In the genomic region with DNA sequence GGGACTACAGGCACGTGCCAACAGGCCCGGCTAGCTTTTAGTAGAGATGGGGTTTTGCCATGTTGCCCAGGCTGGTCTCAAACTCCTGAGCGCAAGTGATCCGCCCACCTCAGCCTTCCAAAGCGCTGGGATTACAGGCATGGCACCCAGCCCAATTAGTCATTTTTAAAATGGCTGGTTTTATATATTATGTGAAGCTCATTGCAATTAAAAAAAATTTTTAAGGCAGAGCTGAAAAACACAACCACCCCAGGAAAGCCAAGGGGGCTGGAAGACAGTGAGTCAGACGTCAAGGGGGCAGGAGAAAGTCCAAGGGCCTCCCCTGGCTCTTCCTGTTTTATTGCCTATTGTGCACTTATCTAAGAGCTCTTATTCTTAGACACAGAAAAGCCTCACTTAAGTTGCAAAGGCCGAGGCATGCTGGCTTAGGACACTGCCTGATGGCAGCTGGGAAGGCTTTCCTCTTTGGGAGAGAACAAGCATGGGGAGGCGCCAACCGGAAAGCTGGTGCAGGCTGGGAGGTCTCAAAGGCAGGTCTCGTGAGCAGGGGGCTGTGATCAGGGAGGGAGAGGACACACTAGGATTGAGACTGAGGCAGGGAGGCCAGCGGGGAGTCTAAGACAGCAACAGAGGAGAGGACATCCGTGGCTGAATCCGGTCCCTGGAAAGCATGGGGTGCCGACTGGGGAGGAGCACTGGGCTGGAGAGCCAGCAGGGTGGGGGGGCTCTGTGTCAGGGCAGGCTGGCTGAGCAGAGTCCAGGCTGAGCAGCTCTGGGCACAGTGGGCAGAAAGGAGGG, we compare ENCODE assay signal across 10 cellular contexts. TPM values are rescaled to one million over a fixed set of nuclear protein-coding genes. Genes with fewer than 3 reads are reported as not detected.
DNase-seq lines count a peak whose midpoint lies in the region; ATAC-seq and TF ChIP-seq lines count a peak whose summit lies in the region.
"Had no signal": no experiment of that assay in that cellular context is flagged by ENCODE, and none has a peak within 500 bp of the region (broad histone marks: within the 10 kb centered on the region; RNA-seq: fewer than 3 reads in every experiment).

No MANE protein-coding gene starts in this region.

- H3K9me3 ChIP-seq in stomach = no peaks in the 10 kb centered on the region

- DNase-seq in HFF-Myc (ENCODE audit: extremely low read depth, low read depth) = peak; percentile 43
- no peak for DNase-seq in activated T-helper 1 cell treated with anti-CD3 and anti-CD28 coated beads, Interleukin-12 subunit alpha, Interleukin-12 subunit beta, Interleukin-2, Interleukin-4 antibody, amounts not matched to agents 30 ng/mL and 10 ng/mL and 1 ng/mL, durations not matched to agents 14 hours and 24 hours and 36 hours (ENCODE audit: low spot score)
- DNase-seq in left cardiac atrium = peak; percentile 51
- no peak for DNase-seq in stomach
- no peak for DNase-seq in KG1 (lab: John Stamatoyannopoulos, UW)
- no peak for DNase-seq in stimulated activated naive CD4-positive, alpha-beta T cell treated with Interleukin-2 at 50 U/mL for 16 hours (lab: John Stamatoyannopoulos, UW)
- DNase-seq in activated CD4-positive, CD25-positive, alpha-beta regulatory T cell (lab: John Stamatoyannopoulos, UW) = no peak
- no peak for DNase-seq in T-helper 9 cell

- no peaks in the 10 kb centered on the region for H3K27me3 ChIP-seq in stomach

- H3K36me3 ChIP-seq in stomach = no peaks in the 10 kb centered on the region

- H3K4me1 Mint-ChIP-seq in activated T-helper 1 cell treated with anti-CD3 and anti-CD28 coated beads, Interleukin-12 subunit alpha, Interleukin-12 subunit beta, Interleukin-2, Interleukin-4 antibody, amounts not matched to agents 30 ng/mL and 10 ng/mL and 1 ng/mL, durations not matched to agents 14 hours and 24 hours and 36 hours (ENCODE audit: low read depth) = peaks cover 72% of the 10 kb centered on the region

- peaks cover 13% of the 10 kb centered on the region for H3K36me3 Mint-ChIP-seq in activated T-helper 1 cell treated with anti-CD3 and anti-CD28 coated beads, Interleukin-12 subunit alpha, Interleukin-12 subunit beta, Interleukin-2, Interleukin-4 antibody, amounts not matched to agents 30 ng/mL and 10 ng/mL and 1 ng/mL, durations not matched to agents 14 hours and 24 hours and 36 hours (ENCODE audit: low read depth)

- peak overlapping the region; percentile 27 for H3K27ac Mint-ChIP-seq in activated T-helper 1 cell treated with anti-CD3 and anti-CD28 coated beads, Interleukin-12 subunit alpha, Interleukin-12 subunit beta, Interleukin-2, Interleukin-4 antibody, amounts not matched to agents 30 ng/mL and 10 ng/mL and 1 ng/mL, durations not matched to agents 14 hours and 24 hours and 36 hours

- H3K4me1 ChIP-seq in stomach = peaks cover 0 to 49% (median 10%) of the 10 kb centered on the region in 4 donors

- H3K4me3 ChIP-seq in HFF-Myc (replicated peaks; ENCODE audit: low read depth, low read length) (no peak overlapping the region), stomach (no peak overlapping the region)

- TF ChIP-seq CTCF in HFF-Myc (IDR thresholded peaks at IDR 0.05; ENCODE audit: low read depth, low read length, missing control alignments) (no peak), stomach (IDR thresholded peaks at IDR 0.05) (no peak)

- H3K27me3 Mint-ChIP-seq in activated T-helper 1 cell treated with anti-CD3 and anti-CD28 coated beads, Interleukin-12 subunit alpha, Interleukin-12 subunit beta, Interleukin-2, Interleukin-4 antibody, amounts not matched to agents 30 ng/mL and 10 ng/mL and 1 ng/mL, durations not matched to agents 14 hours and 24 hours and 36 hours (ENCODE audit: insufficient read depth) = no peaks in the 10 kb centered on the region

- no peak overlapping the region for H3K4me3 Mint-ChIP-seq in activated T-helper 1 cell treated with anti-CD3 and anti-CD28 coated beads, Interleukin-12 subunit alpha, Interleukin-12 subunit beta, Interleukin-2, Interleukin-4 antibody, amounts not matched to agents 30 ng/mL and 10 ng/mL and 1 ng/mL, durations not matched to agents 14 hours and 24 hours and 36 hours

- intact Hi-C loops in activated T-helper 1 cell treated with anti-CD3 and anti-CD28 coated beads, Interleukin-12 subunit alpha, Interleukin-12 subunit beta, Interleukin-2, Interleukin-4 antibody, amounts not matched to agents 30 ng/mL and 10 ng/mL and 1 ng/mL, durations not matched to agents 14 hours and 24 hours and 36 hours (cut with micrococcal nuclease) = no loop called here
- intact Hi-C loops in left cardiac atrium (cut with DNase I) (no loop called here), stomach (cut with DNase I; ENCODE audit: low total_unique reads) (no loop called here)

- peak overlapping the region in 4 of 5 donors; percentile 29 to 69 (median 60) for H3K27ac ChIP-seq in stomach
- H3K27ac ChIP-seq: epithelial cell of prostate had no signal

- no peak for TF ChIP-seq EP300 in stomach (IDR thresholded peaks at IDR 0.05)

- TF ChIP-seq POLR2A in stomach (IDR thresholded peaks at IDR 0.05) = no peak

- H3K9me3 Mint-ChIP-seq in activated T-helper 1 cell treated with anti-CD3 and anti-CD28 coated beads, Interleukin-12 subunit alpha, Interleukin-12 subunit beta, Interleukin-2, Interleukin-4 antibody, amounts not matched to agents 30 ng/mL and 10 ng/mL and 1 ng/mL, durations not matched to agents 14 hours and 24 hours and 36 hours = no peaks in the 10 kb centered on the region

- WGBS in stomach, 5 donors = 37 to 59% (median 52%) methylated on average over 14 of the region's 14 CpGs

- peak; percentile 61 to 65 for ATAC-seq in left cardiac atrium

RNA-seq across cellular contexts. Expression of gene OSM, which starts 11.1 kb away (rescaled TPM):
- 76.7 and 78.3 TPM in 2 replicates for total RNA-seq in activated T-helper 1 cell treated with anti-CD3 and anti-CD28 coated beads, Interleukin-12 subunit alpha, Interleukin-12 subunit beta, Interleukin-2, Interleukin-4 antibody, amounts not matched to agents 30 ng/mL and 10 ng/mL and 1 ng/mL, durations not matched to agents 14 hours and 24 hours and 36 hours
- total RNA-seq in left cardiac atrium (1 to 10 TPM in 1 of 2 donors, under 1 TPM in 1; 0.56 to 1.4 TPM), stomach (1 to 10 TPM in 1 of 5 donors, not detected in 4; 1.3 TPM)
- polyA plus RNA-seq in stomach = 10 to 100 TPM in 1 of 3 donors, 1 to 10 TPM in 1, under 1 TPM in 1; 0.33 to 22.7 (median 1.1) TPM
- total RNA-seq: SK-MEL-5 had no signal

RNA-seq across cellular contexts. Expression of gene CASTOR1, which starts 11.6 kb away (rescaled TPM):
- total RNA-seq in activated T-helper 1 cell treated with anti-CD3 and anti-CD28 coated beads, Interleukin-12 subunit alpha, Interleukin-12 subunit beta, Interleukin-2, Interleukin-4 antibody, amounts not matched to agents 30 ng/mL and 10 ng/mL and 1 ng/mL, durations not matched to agents 14 hours and 24 hours and 36 hours = 5.6 and 8.8 TPM in 2 replicates
- total RNA-seq in left cardiac atrium (1 to 10 TPM; 7.4 to 9.4 TPM), stomach (10 to 100 TPM in 1 of 5 donors, 1 to 10 TPM in 4; 1.2 to 57.8 (median 3.7) TPM)
- polyA plus RNA-seq in stomach = 10 to 100 TPM in 1 of 3 donors, 1 to 10 TPM in 2; 6.6 to 17.0 (median 7.3) TPM

RNA-seq across cellular contexts. Expression of gene LIF, which starts 31.2 kb away (rescaled TPM):
- total RNA-seq in activated T-helper 1 cell treated with anti-CD3 and anti-CD28 coated beads, Interleukin-12 subunit alpha, Interleukin-12 subunit beta, Interleukin-2, Interleukin-4 antibody, amounts not matched to agents 30 ng/mL and 10 ng/mL and 1 ng/mL, durations not matched to agents 14 hours and 24 hours and 36 hours = 450 and 455 TPM in 2 replicates
- total RNA-seq in left cardiac atrium (1 to 10 TPM in 1 of 2 donors, under 1 TPM in 1; 0.94 to 7.0 TPM), stomach (1 to 10 TPM in 3 of 5 donors, not detected in 2; 2.0 to 2.4 (median 2.3) TPM)
- polyA plus RNA-seq in stomach = 1 to 10 TPM in 2 of 3 donors, under 1 TPM in 1; 0.35 to 5.0 (median 1.4) TPM

RNA-seq across cellular contexts. Expression of gene TBC1D10A, which starts 49.0 kb away (rescaled TPM):
- 17.3 and 24.9 TPM in 2 replicates for total RNA-seq in activated T-helper 1 cell treated with anti-CD3 and anti-CD28 coated beads, Interleukin-12 subunit alpha, Interleukin-12 subunit beta, Interleukin-2, Interleukin-4 antibody, amounts not matched to agents 30 ng/mL and 10 ng/mL and 1 ng/mL, durations not matched to agents 14 hours and 24 hours and 36 hours
- total RNA-seq in left cardiac atrium = 10 to 100 TPM; 11.9 to 12.3 TPM
- 10 to 100 TPM in 3 of 5 donors, 1 to 10 TPM in 2; 2.2 to 23.2 (median 16.3) TPM for total RNA-seq in stomach
- 10 to 100 TPM; 14.2 to 24.5 (median 20.3) TPM for polyA plus RNA-seq in stomach

Comparison
In these comparisons a context has a peak if more than half of its experiments do, and no peak if none do; other contexts are left out.
1. DNase-seq: peak in HFF-Myc (single experiment) and left cardiac atrium (single experiment); none in activated T-helper 1 cell treated with anti-CD3 and anti-CD28 coated beads, Interleukin-12 subunit alpha, Interleukin-12 subunit beta, Interleukin-2, Interleukin-4 antibody, amounts not matched to agents 30 ng/mL and 10 ng/mL and 1 ng/mL, durations not matched to agents 14 hours and 24 hours and 36 hours (single experiment), stomach (single experiment), KG1 (single experiment), stimulated activated naive CD4-positive, alpha-beta T cell treated with Interleukin-2 at 50 U/mL for 16 hours (single experiment), activated CD4-positive, CD25-positive, alpha-beta regulatory T cell (0 of 4) and T-helper 9 cell (single experiment).
2. RNA of gene OSM, which starts 11.1 kb away (total RNA-seq): 76.7 to 78.3 TPM in activated T-helper 1 cell treated with anti-CD3 and anti-CD28 coated beads, Interleukin-12 subunit alpha, Interleukin-12 subunit beta, Interleukin-2, Interleukin-4 antibody, amounts not matched to agents 30 ng/mL and 10 ng/mL and 1 ng/mL, durations not matched to agents 14 hours and 24 hours and 36 hours; 0.56 to 1.4 TPM in left cardiac atrium and 1.3 TPM in stomach; every median in the first group is over 10 times any median in the second.
3. RNA of gene LIF, which starts 31.2 kb away (total RNA-seq): 450 to 455 TPM in activated T-helper 1 cell treated with anti-CD3 and anti-CD28 coated beads, Interleukin-12 subunit alpha, Interleukin-12 subunit beta, Interleukin-2, Interleukin-4 antibody, amounts not matched to agents 30 ng/mL and 10 ng/mL and 1 ng/mL, durations not matched to agents 14 hours and 24 hours and 36 hours; 0.94 to 7.0 TPM in left cardiac atrium and 2.0 to 2.4 TPM in stomach; every median in the first group is over 10 times any median in the second.